9 cellular contexts compared by ENCODE assay signal in genomic region chr14:51860164-51860835, GRCh38. TPM values are rescaled to one million over a fixed set of nuclear protein-coding genes. Genes with fewer than 3 reads are reported as not detected.
DNase-seq lines count a peak whose midpoint lies in the region; ATAC-seq and TF ChIP-seq lines count a peak whose summit lies in the region.
"Had no signal": no experiment of that assay in that cellular context is flagged by ENCODE, and none has a peak within 500 bp of the region (broad histone marks: within the 10 kb centered on the region; RNA-seq: fewer than 3 reads in every experiment).

TSS of gene GNG2 (plus strand) at chr14:51860612. CDS start at chr14:51950679, 90,067 bp downstream.

- DNase-seq in A673 (ENCODE audit: low spot score) (peak; percentile 87), NCI-H510A treated with DMSO at 0.1 percent for 48 hours (lab: John Stamatoyannopoulos, UW) (peak; percentile 42), colonic mucosa (peak; percentile 88), left kidney (ENCODE audit: low read depth, low spot score) (peak; percentile 93)
- peak; percentile 71 to 76 for DNase-seq in activated CD4-positive, alpha-beta T cell treated with anti-CD3 and anti-CD28 coated beads for 4 hours
- peak; percentile 80 for DNase-seq in stimulated activated CD4-positive, alpha-beta T cell treated with anti-CD3 and anti-CD28 coated beads, Interleukin-1b, Interleukin-23, amount 100 ng/mL, for 48 hours

- peaks cover 13% of the 10 kb centered on the region for H3K4me1 ChIP-seq in A673 (ENCODE audit: insufficient read depth, low read length, poor library complexity, severe bottlenecking)
- H3K4me1 ChIP-seq in colonic mucosa, result peaks cover 5% of the 10 kb centered on the region

- H3K9me3 ChIP-seq in A673 (ENCODE audit: low read depth, low read length, poor library complexity, severe bottlenecking), result no peaks in the 10 kb centered on the region
- H3K9me3 ChIP-seq in colonic mucosa, result no peaks in the 10 kb centered on the region

- ATAC-seq in GM18909 (IDR thresholded peaks at IDR 0.05; ENCODE audit: poor library complexity, unreplicated experiment), result peak; percentile 91
- peak; percentile 87 for ATAC-seq in HG03135 (IDR thresholded peaks at IDR 0.05; ENCODE audit: unreplicated experiment)

- no peaks in the 10 kb centered on the region for H3K36me3 ChIP-seq in A673 (ENCODE audit: insufficient read depth, low read length, poor library complexity, severe bottlenecking)
- no peaks in the 10 kb centered on the region for H3K36me3 ChIP-seq in colonic mucosa

- no peak for TF ChIP-seq CTCF in A673 (conservative IDR thresholded peaks at IDR 0.05; ENCODE audit: low read depth, low read length)
- no peak for TF ChIP-seq CTCF in colonic mucosa (IDR thresholded peaks at IDR 0.05)

- H3K27ac ChIP-seq in A673 (ENCODE audit: low read depth, low read length, poor library complexity, severe bottlenecking) (peak within 1 kb of the TSS; percentile 18), colonic mucosa (peak within 1 kb of the TSS; percentile 58)
- H3K27ac ChIP-seq: C4-2B had no signal

- POLR2A ChIA-PET in A673 (lab: Charles Lee; ENCODE audit: low non-redundant PET), result no interaction called here

- H3K27me3 ChIP-seq in A673 (replicated peaks; ENCODE audit: insufficient read depth, low read depth, low read length, poor library complexity), result no peaks in the 10 kb centered on the region
- H3K27me3 ChIP-seq in colonic mucosa, result no peaks in the 10 kb centered on the region

- intact Hi-C loops in A673 (cut with micrococcal nuclease; ENCODE audit: unreplicated experiment) (no loop called here), colonic mucosa (cut with DNase I) (no loop called here)

- BruUV-seq in A673 (replicated peaks; lab: Mats Ljungman, UMichigan), result no TSS peak

- H3K4me3 ChIP-seq in A673 (ENCODE audit: low read depth, low read length, poor library complexity, severe bottlenecking) (peak within 1 kb of the TSS; percentile 53), colonic mucosa (peak within 1 kb of the TSS; percentile 38)

- H3K9ac ChIP-seq in colonic mucosa (ENCODE audit: low read depth in 2 of 2, low read length in 2 of 2), result peak within 1 kb of the TSS; percentile 66

- CTCF ChIA-PET in A673 (lab: Charles Lee), result no interaction called here

RNA-seq across cellular contexts. Expression of gene GNG2, which starts in this region (rescaled TPM):
- 18.9 and 19.3 TPM in 2 replicates for total RNA-seq in A673 (2021)
- total RNA-seq in colonic mucosa, result 10 to 100 TPM in 1 of 2 donors, 1 to 10 TPM in 1; 4.9 to 18.2 TPM

Comparison
In these comparisons a context has a peak if more than half of its experiments do, and no peak if none do; other contexts are left out.
1. Peak in every context shown above with its lines: DNase-seq, ATAC-seq, H3K4me3 ChIP-seq and H3K27ac ChIP-seq.
2. DNase-seq: peak in every context shown above with its lines; median percentile 93 in left kidney; 88 in colonic mucosa; 87 in A673; 80 in stimulated activated CD4-positive, alpha-beta T cell treated with anti-CD3 and anti-CD28 coated beads, Interleukin-1b, Interleukin-23, amount 100 ng/mL, for 48 hours; 74 in activated CD4-positive, alpha-beta T cell treated with anti-CD3 and anti-CD28 coated beads for 4 hours; 42 in NCI-H510A treated with DMSO at 0.1 percent for 48 hours.